Comparison of ENCODE assay signal across 29 cellular contexts in genomic region chr1:182635871-182636270, GRCh38. TPM values are rescaled to one million over a fixed set of nuclear protein-coding genes. Genes with fewer than 3 reads are reported as not detected.
"Had no signal": no experiment of that assay in that cellular context is flagged by ENCODE, and none has a peak within 500 bp of the region (broad histone marks: within the 10 kb centered on the region; RNA-seq: fewer than 3 reads in every experiment).

No MANE protein-coding gene starts in this region.

- H3K27ac ChIP-seq: adrenal gland, ascending aorta, brain microvascular endothelial cell, coronary artery, heart left ventricle, pancreas, prostate gland, thoracic aorta, uterus had no signal

- H3K4me3 ChIP-seq: adrenal gland, ascending aorta, coronary artery, heart left ventricle, pancreas, prostate gland, thoracic aorta, uterus had no signal

- H3K27me3 ChIP-seq: adrenal gland, ascending aorta, brain microvascular endothelial cell, heart left ventricle, pancreas, uterus had no signal

- ATAC-seq: effector memory CD8-positive, alpha-beta T cell; heart left ventricle; left colon; naive thymus-derived CD8-positive, alpha-beta T cell; pancreas; sciatic nerve; stimulated activated effector memory CD8-positive, alpha-beta T cell treated with anti-CD3 and anti-CD28 coated beads, Interleukin-12 subunit alpha, Interleukin-12 subunit beta, amount 100 ng/mL, for 72 hours had no signal

- H3K36me3 ChIP-seq: adrenal gland, ascending aorta, brain microvascular endothelial cell, heart left ventricle, pancreas, prostate gland, thoracic aorta, uterus had no signal

- H3K9me3 ChIP-seq: adrenal gland, ascending aorta, heart left ventricle, pancreas, prostate gland, thoracic aorta, uterus had no signal

- H3K4me1 ChIP-seq: adrenal gland, ascending aorta, prostate gland, uterus had no signal

- DNase-seq: activated CD4-positive, alpha-beta T cell treated with anti-CD3 and anti-CD28 coated beads for 48 hours; activated CD4-positive, alpha-beta T cell treated with anti-CD3 and anti-CD28 coated beads, Interleukin-2, amount 50 U/mL, for 48 hours; activated CD8-positive, alpha-beta memory T cell treated with anti-CD3 and anti-CD28 coated beads, Interleukin-2, amount 50 U/mL, for 4 hours; activated effector memory CD4-positive, alpha-beta T cell treated with anti-CD3 and anti-CD28 coated beads, Interleukin-2, amount 50 U/mL, for 16 hours; activated naive CD4-positive, alpha-beta T cell treated with anti-CD3 and anti-CD28 coated beads for 36 hours; activated naive CD8-positive, alpha-beta T cell treated with anti-CD3 and anti-CD28 coated beads for 36 hours; activated T-cell treated with anti-CD3 and anti-CD28 coated beads, Interleukin-2, amount 50 U/mL, for 1 hour; adrenal gland; brain microvascular endothelial cell; effector memory CD8-positive, alpha-beta T cell; erythroblast; heart left ventricle; hypothalamus; immature natural killer cell; kidney; left colon; naive thymus-derived CD8-positive, alpha-beta T cell; nucleus accumbens; pancreas; retina; small intestine; stimulated activated CD4-positive, alpha-beta T cell treated with anti-CD3 and anti-CD28 coated beads, Interleukin-4, amount 100 ng/mL, for 24 hours; uterus had no signal

RNA-seq across cellular contexts. Expression of gene RGS16, which starts 31.7 kb away (rescaled TPM):
- polyA plus RNA-seq: naive thymus-derived CD8-positive, alpha-beta T cell had no signal

RNA-seq across cellular contexts. Expression of gene RGS8, which starts 48.5 kb away (rescaled TPM):
- polyA plus RNA-seq: heart left ventricle; immature natural killer cell; naive thymus-derived CD8-positive, alpha-beta T cell had no signal
